In the genomic region with DNA sequence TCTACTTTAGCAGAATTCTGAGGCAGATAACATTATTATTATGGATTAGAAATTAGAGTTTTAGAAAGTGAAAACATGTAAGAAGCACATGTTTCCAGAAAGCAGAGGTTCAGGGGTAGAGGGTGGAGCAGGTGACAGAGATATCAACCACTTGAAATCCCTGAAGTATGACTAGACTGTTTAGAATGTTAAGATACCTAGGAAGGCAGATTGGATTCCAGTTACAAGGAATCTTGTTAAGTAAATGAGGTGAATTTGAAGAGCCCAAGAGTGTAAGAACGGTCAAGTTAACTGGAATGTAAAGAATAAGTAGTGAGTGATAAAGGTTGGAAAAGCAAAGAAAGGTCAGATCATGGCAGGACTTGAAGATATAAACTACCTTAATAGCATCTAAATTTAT, we compare ENCODE assay signal across 30 cellular contexts. TPM values are rescaled to one million over a fixed set of nuclear protein-coding genes. Genes with fewer than 3 reads are reported as not detected.
"Had no signal": no experiment of that assay in that cellular context is flagged by ENCODE, and none has a peak within 500 bp of the region (broad histone marks: within the 10 kb centered on the region; RNA-seq: fewer than 3 reads in every experiment).

No MANE protein-coding gene starts in this region.

- H3K27me3 ChIP-seq: heart left ventricle, sigmoid colon, stomach, thyroid gland had no signal

- H3K27ac ChIP-seq: heart left ventricle, parathyroid adenoma, psoas muscle, sigmoid colon, stomach, thyroid gland, VCaP had no signal

- H3K4me1 ChIP-seq: parathyroid adenoma, psoas muscle, sigmoid colon, thyroid gland had no signal

- H3K27me3 Mint-ChIP-seq: activated naive CD8-positive, alpha-beta T cell; brain had no signal

- H3K36me3 ChIP-seq: heart left ventricle, sigmoid colon, stomach, thyroid gland had no signal

- H3K9me3 ChIP-seq: psoas muscle, sigmoid colon, stomach, thyroid gland had no signal

- H3K9me3 Mint-ChIP-seq: dendritic cell treated with granulocyte-macrophage colony-stimulating factor and Interleukin-4, amounts not matched to agents 40 ng/mL and 50 ng/mL, for 4 days; endodermal cell; neural crest cell had no signal

- H3K36me3 Mint-ChIP-seq: naive thymus-derived CD8-positive, alpha-beta T cell; stimulated activated naive B cell treated with anti-CD40 and anti-IgM and Interleukin-4, amounts not matched to agents 10 μg/mL and 1 μg/mL and 100 μg/mL, for 72 hours had no signal

- DNase-seq: activated CD4-positive, alpha-beta T cell treated with anti-CD3 and anti-CD28 coated beads for 4 hours; activated CD4-positive, alpha-beta T cell treated with anti-CD3 and anti-CD28 coated beads, Interleukin-2, amount 50 U/mL, for 4 hours; activated effector memory CD4-positive, alpha-beta T cell treated with Interleukin-2 at 50 U/mL for 16 hours; activated naive CD4-positive, alpha-beta T cell treated with Interleukin-2 at 50 U/mL for 16 hours; activated T-cell treated with anti-CD3 and anti-CD28 coated beads for 4 hours; anterior cingulate cortex; endodermal cell; foreskin fibroblast; heart left ventricle; kidney glomerular epithelial cell; midbrain; naive thymus-derived CD8-positive, alpha-beta T cell; nucleus accumbens; psoas muscle; sigmoid colon; stimulated activated CD4-positive, alpha-beta T cell treated with anti-CD3 and anti-CD28 coated beads, Interleukin-1b, Interleukin-23, amount 100 ng/mL, for 48 hours; stimulated activated CD4-positive, alpha-beta T cell treated with anti-CD3 and anti-CD28 coated beads, Interleukin-4, amount 100 ng/mL, for 4 hours; stimulated activated naive B cell treated with anti-CD40 and anti-IgM and Interleukin-4, amounts not matched to agents 10 μg/mL and 1 μg/mL and 100 μg/mL, for 72 hours; stomach; T-helper 1 cell; thyroid gland had no signal

- H3K27ac Mint-ChIP-seq: activated naive CD8-positive, alpha-beta T cell; brain; dendritic cell treated with granulocyte-macrophage colony-stimulating factor and Interleukin-4, amounts not matched to agents 40 ng/mL and 50 ng/mL, for 4 days; endodermal cell; naive thymus-derived CD8-positive, alpha-beta T cell; stimulated activated naive B cell treated with anti-CD40 and anti-IgM and Interleukin-4, amounts not matched to agents 10 μg/mL and 1 μg/mL and 100 μg/mL, for 72 hours had no signal

- H3K4me1 Mint-ChIP-seq: endodermal cell; neural crest cell; stimulated activated naive B cell treated with anti-CD40 and anti-IgM and Interleukin-4, amounts not matched to agents 10 μg/mL and 1 μg/mL and 100 μg/mL, for 72 hours had no signal

- H2AFZ ChIP-seq: parathyroid adenoma had no signal

- H3K4me3 ChIP-seq: heart left ventricle, psoas muscle, sigmoid colon, smooth muscle cell, stomach, thyroid gland had no signal

- ATAC-seq: esophagus mucosa; heart left ventricle; left lobe of liver; naive thymus-derived CD8-positive, alpha-beta T cell; psoas muscle; stimulated activated naive B cell treated with anti-CD40 and anti-IgM and Interleukin-4, amounts not matched to agents 10 μg/mL and 1 μg/mL and 100 μg/mL, for 72 hours had no signal

- H3K79me2 ChIP-seq: parathyroid adenoma had no signal

- H3K9ac ChIP-seq: parathyroid adenoma had no signal

- H3K4me3 Mint-ChIP-seq: activated naive CD8-positive, alpha-beta T cell; brain; dendritic cell treated with granulocyte-macrophage colony-stimulating factor and Interleukin-4, amounts not matched to agents 40 ng/mL and 50 ng/mL, for 4 days; endodermal cell; naive thymus-derived CD8-positive, alpha-beta T cell; neural crest cell; stimulated activated naive B cell treated with anti-CD40 and anti-IgM and Interleukin-4, amounts not matched to agents 10 μg/mL and 1 μg/mL and 100 μg/mL, for 72 hours had no signal

- H3K4me2 ChIP-seq: smooth muscle cell had no signal

RNA-seq across cellular contexts. Expression of a gene that starts 37.6 kb away (rescaled TPM):
- polyA plus RNA-seq: naive thymus-derived CD8-positive, alpha-beta T cell had no signal
